ENCODE assay signal across 24 cellular contexts in the genomic region with DNA sequence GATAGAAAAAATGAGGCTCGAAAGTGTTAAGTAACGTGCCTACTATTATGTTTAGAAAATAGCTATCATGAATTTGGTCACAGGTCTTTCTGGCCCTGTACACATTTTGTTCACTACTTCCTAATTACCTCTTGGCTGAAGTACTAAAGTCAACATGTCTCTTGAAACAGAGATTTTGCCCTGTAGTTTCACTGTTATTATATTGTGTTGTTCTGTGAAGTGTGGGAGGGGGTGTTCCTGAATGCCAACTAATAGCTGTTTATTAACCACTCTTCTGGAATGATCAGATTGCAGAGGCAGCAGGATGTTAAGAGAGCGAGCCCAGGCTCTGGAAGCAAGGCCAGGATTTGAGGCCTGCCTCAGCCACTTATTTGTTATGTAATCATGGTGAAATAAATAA.
A peak's percentile ranks its signal among the peaks of the same experiment; 100 is the strongest.
DNase-seq lines count a peak whose midpoint lies in the region; ATAC-seq lines count a peak whose summit lies in the region.
"Had no signal": no experiment of that assay in that cellular context is flagged by ENCODE, and none has a peak within 500 bp of the region (broad histone marks: within the 10 kb centered on the region; RNA-seq: fewer than 3 reads in every experiment).

No MANE protein-coding gene starts in this region.

- ATAC-seq in GM21576 (IDR thresholded peaks at IDR 0.05; ENCODE audit: unreplicated experiment), result no peak
- no peak for ATAC-seq in HG03196 (IDR thresholded peaks at IDR 0.05; ENCODE audit: unreplicated experiment)
- ATAC-seq: PC-3; Right ventricle myocardium inferior; SK-N-SH treated with all-trans-retinoic acid at 6 μM for 48 hours; stimulated activated memory B cell treated with anti-CD40 and anti-IgM and Interleukin-4, amounts not matched to agents 10 μg/mL and 1 μg/mL and 100 μg/mL, for 72 hours; T-helper 17 cell had no signal

- DNase-seq in NCI-H1092 treated with DMSO at 0.1 percent for 48 hours (lab: John Stamatoyannopoulos, UW) (peak; percentile 68), NCI-H1092 (lab: John Stamatoyannopoulos, UW) (no peak), NCI-H2029 (lab: John Stamatoyannopoulos, UW) (peak; percentile 54), NCI-H748 treated with DMSO at 0.1 percent for 48 hours (lab: John Stamatoyannopoulos, UW) (peak; percentile 95), renal cortical epithelial cell (ENCODE audit: low read depth) (peak; percentile 63), nucleus accumbens (lab: John Stamatoyannopoulos, UW) (no peak)
- DNase-seq: activated CD4-positive, alpha-beta T cell treated with anti-CD3 and anti-CD28 coated beads, Interleukin-2, amount 50 U/mL, for 1 hour; activated CD4-positive, CD25-positive, alpha-beta regulatory T cell; activated T-cell treated with anti-CD3 and anti-CD28 coated beads, Interleukin-2, amount 50 U/mL, for 24 hours; effector CD8-positive, alpha-beta T cell; erythroblast; HFFc6; hypothalamus; NCI-H446; nephron progenitor cell; NK-92 treated with Interleukin-12 subunit alpha and Interleukin-12 subunit beta, amount 100 ng/mL, for 24 hours; PC-3; T-helper 17 cell; trophoblast cell had no signal

Comparison
In these comparisons a context has a peak if more than half of its experiments do, and no peak if none do; other contexts are left out.
1. DNase-seq: peak in NCI-H1092 treated with DMSO at 0.1 percent for 48 hours (single experiment), NCI-H2029 (single experiment), NCI-H748 treated with DMSO at 0.1 percent for 48 hours (single experiment) and renal cortical epithelial cell (single experiment); none in NCI-H1092 (single experiment) and nucleus accumbens (0 of 56).